In genomic region chr1:244048566-244049141, GRCh38 we compare ENCODE assay signal across 8 cellular contexts. TPM values are rescaled to one million over a fixed set of nuclear protein-coding genes. Genes with fewer than 3 reads are reported as not detected.
DNase-seq lines count a peak whose midpoint lies in the region; ATAC-seq and TF ChIP-seq lines count a peak whose summit lies in the region.

No MANE protein-coding gene starts in this region.

- intact Hi-C loops in activated CD4-positive, alpha-beta T cell treated with anti-CD3 and anti-CD28 coated beads for 36 hours (cut with DNase I, micrococcal nuclease) = loop anchor here (1.0 to 10.0 kb wide), 12 partner anchors 198 to 816 kb away; partner anchors contain the start of genes AKT3 (in 2 of the 2), CEP170 (in 2 of the 2), ADSS2 (in 1 of the 2) and COX20 (in 1 of the 2)

- H3K27ac Mint-ChIP-seq in activated CD4-positive, alpha-beta T cell treated with anti-CD3 and anti-CD28 coated beads for 36 hours = no peak overlapping the region
- H3K27ac Mint-ChIP-seq in T-cell = no peak overlapping the region
- no peak overlapping the region for H3K27ac Mint-ChIP-seq in stimulated activated naive CD8-positive, alpha-beta T cell treated with anti-CD3 and anti-CD28 coated beads, Interleukin-15, amount 100 ng/mL, for 72 hours

- DNase-seq in activated CD4-positive, alpha-beta T cell treated with anti-CD3 and anti-CD28 coated beads for 36 hours = no peak
- DNase-seq in activated CD4-positive, alpha-beta T cell treated with anti-CD3 and anti-CD28 coated beads for 1 hour = no peak
- DNase-seq in T-cell (peak in 1 of 34 experiments; percentile 16), AG20443 (ENCODE audit: low spot score) (no peak)
- no peak for DNase-seq in stimulated activated naive CD8-positive, alpha-beta T cell treated with anti-CD3 and anti-CD28 coated beads, Interleukin-15, amount 100 ng/mL, for 72 hours
- DNase-seq in stimulated activated CD4-positive, alpha-beta T cell treated with anti-CD3 and anti-CD28 coated beads, Interleukin-4, amount 100 ng/mL, for 1 hour = no peak

- no peak for TF ChIP-seq EP300 in gastroesophageal sphincter (IDR thresholded peaks at IDR 0.05)

- POLR2A ChIA-PET in activated CD4-positive, alpha-beta T cell treated with anti-CD3 and anti-CD28 coated beads for 36 hours (lab: Charles Lee) = interaction anchor here (0.8 to 1.2 kb wide), 3 partner anchors 7 to 794 kb away, joined by 3 to 5 read pairs (median 3); partner anchors contain the start of gene CEP170
- POLR2A ChIA-PET in T-cell (lab: Charles Lee) = interaction anchor here (0.6 to 2.2 kb wide), 15 partner anchors 11 to 936 kb away, joined by 3 to 36 read pairs (median 4); partner anchors contain the start of genes CEP170 (in 1 of the 2) and DESI2 (in 1 of the 2)

- no peak for TF ChIP-seq POLR2A in gastroesophageal sphincter (IDR thresholded peaks at IDR 0.05)

- no peaks in the 10 kb centered on the region for H3K9me3 Mint-ChIP-seq in activated CD4-positive, alpha-beta T cell treated with anti-CD3 and anti-CD28 coated beads for 36 hours (ENCODE audit: low read depth)
- no peaks in the 10 kb centered on the region for H3K9me3 Mint-ChIP-seq in T-cell
- H3K9me3 Mint-ChIP-seq in stimulated activated naive CD8-positive, alpha-beta T cell treated with anti-CD3 and anti-CD28 coated beads, Interleukin-15, amount 100 ng/mL, for 72 hours = no peaks in the 10 kb centered on the region

- peaks cover 35% of the 10 kb centered on the region for H3K4me1 Mint-ChIP-seq in activated CD4-positive, alpha-beta T cell treated with anti-CD3 and anti-CD28 coated beads for 36 hours
- peaks cover 25 to 29% (median 26%) of the 10 kb centered on the region in 3 donors for H3K4me1 Mint-ChIP-seq in T-cell
- H3K4me1 Mint-ChIP-seq in stimulated activated naive CD8-positive, alpha-beta T cell treated with anti-CD3 and anti-CD28 coated beads, Interleukin-15, amount 100 ng/mL, for 72 hours = peaks cover 24% of the 10 kb centered on the region

- peaks cover 0 to 47% (median 5%) of the 10 kb centered on the region in 3 donors for H3K4me1 ChIP-seq in gastroesophageal sphincter

- CTCF ChIA-PET in activated CD4-positive, alpha-beta T cell treated with anti-CD3 and anti-CD28 coated beads for 36 hours (lab: Charles Lee) = interaction anchor here (0.6 kb wide), 1 partner anchor 155 kb away, joined by 3 read pairs; no protein-coding TSS in a partner anchor
- CTCF ChIA-PET in T-cell (lab: Charles Lee) = interaction anchor here in 1 of 2 donors (0.6 to 2.6 kb wide), 2 partner anchors 20 to 26 kb away, joined by 4 to 22 read pairs; no protein-coding TSS in a partner anchor

- no peaks in the 10 kb centered on the region for H3K9me3 ChIP-seq in gastroesophageal sphincter

- H3K27me3 Mint-ChIP-seq in activated CD4-positive, alpha-beta T cell treated with anti-CD3 and anti-CD28 coated beads for 36 hours = no peaks in the 10 kb centered on the region
- peaks cover 0 to 2% of the 10 kb centered on the region in 2 donors for H3K27me3 Mint-ChIP-seq in T-cell
- no peaks in the 10 kb centered on the region for H3K27me3 Mint-ChIP-seq in stimulated activated naive CD8-positive, alpha-beta T cell treated with anti-CD3 and anti-CD28 coated beads, Interleukin-15, amount 100 ng/mL, for 72 hours

- no peaks in the 10 kb centered on the region for H3K27me3 ChIP-seq in gastroesophageal sphincter

- WGBS in gastroesophageal sphincter (ENCODE audit: low coverage in 1 of 2), 2 donors = 0% methylated on average over 13 of the region's 81 CpGs; no CpG with 5 or more reads in 1 of the 2 donors

- H3K27ac ChIP-seq in gastroesophageal sphincter = peak overlapping the region; percentile 93 to 96 (median 96)

- H3K4me3 Mint-ChIP-seq in activated CD4-positive, alpha-beta T cell treated with anti-CD3 and anti-CD28 coated beads for 36 hours = peak overlapping the region; percentile 93
- H3K4me3 Mint-ChIP-seq in T-cell = peak overlapping the region; percentile 25 to 95 (median 92)
- peak overlapping the region; percentile 98 to 99 for H3K4me3 Mint-ChIP-seq in stimulated activated naive CD8-positive, alpha-beta T cell treated with anti-CD3 and anti-CD28 coated beads, Interleukin-15, amount 100 ng/mL, for 72 hours

- no peak for ATAC-seq in activated CD4-positive, alpha-beta T cell treated with anti-CD3 and anti-CD28 coated beads for 36 hours
- ATAC-seq in T-cell (replicated peaks in 1 of 4) (no peak), gastroesophageal sphincter (no peak), GM21515 (IDR thresholded peaks at IDR 0.05; ENCODE audit: unreplicated experiment) (no peak)
- no peak for ATAC-seq in stimulated activated naive CD8-positive, alpha-beta T cell treated with anti-CD3 and anti-CD28 coated beads, Interleukin-15, amount 100 ng/mL, for 72 hours

- peaks cover 0 to under 1% of the 10 kb centered on the region in 2 donors for H3K36me3 ChIP-seq in gastroesophageal sphincter

- TF ChIP-seq CTCF in gastroesophageal sphincter (IDR thresholded peaks at IDR 0.05) = peak in 1 of 4 experiments; percentile 9

- peak overlapping the region; percentile 77 to 98 for H3K4me3 ChIP-seq in gastroesophageal sphincter

- H3K36me3 Mint-ChIP-seq in activated CD4-positive, alpha-beta T cell treated with anti-CD3 and anti-CD28 coated beads for 36 hours (ENCODE audit: low read depth) = peaks cover 2% of the 10 kb centered on the region
- H3K36me3 Mint-ChIP-seq in T-cell = no peaks in the 10 kb centered on the region

RNA-seq across cellular contexts. Expression of gene ZBTB18, which starts 2.4 kb away (rescaled TPM):
- 1 to 10 TPM; 5.0 to 5.3 TPM for total RNA-seq in activated CD4-positive, alpha-beta T cell treated with anti-CD3 and anti-CD28 coated beads for 36 hours
- total RNA-seq in T-cell (10 to 100 TPM; 41.2 to 58.4 (median 52.4) TPM), gastroesophageal sphincter (10 to 100 TPM; 12.5 to 25.1 (median 20.4) TPM)
